In the genomic region with DNA sequence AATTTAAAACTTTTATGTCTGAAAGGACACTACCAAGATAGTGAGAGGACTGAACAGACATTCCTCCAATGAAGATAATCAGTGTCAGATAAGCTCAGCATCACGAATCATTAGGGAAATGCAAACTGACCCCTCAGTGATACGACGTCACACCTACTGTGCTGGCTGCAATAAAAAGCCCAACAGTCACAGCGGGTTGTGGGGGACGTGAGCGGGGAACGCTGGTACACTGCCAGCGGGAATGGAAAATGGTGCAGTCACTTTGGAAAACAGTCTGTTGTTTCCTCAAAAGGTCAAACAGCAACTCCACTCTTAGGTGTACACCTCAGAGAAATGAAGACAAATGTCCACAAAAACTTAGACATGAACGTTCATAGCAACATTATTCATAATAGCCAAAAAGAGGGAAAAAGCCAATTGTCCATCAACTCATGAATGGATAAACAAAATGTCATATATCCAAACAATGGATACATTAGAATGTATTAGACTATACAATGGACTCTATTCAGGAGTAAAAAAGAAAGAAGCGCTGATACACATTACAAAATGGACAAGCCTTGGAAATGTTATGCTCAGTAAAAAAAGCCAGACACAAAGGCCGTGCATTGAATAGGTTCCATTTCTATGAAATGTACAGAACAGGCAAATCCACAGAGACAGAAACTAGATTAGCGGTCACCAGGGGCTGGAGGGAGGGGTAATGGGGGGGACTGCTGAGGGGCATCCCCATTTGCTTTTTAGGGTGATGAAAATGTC, we compare ENCODE assay signal across 25 cellular contexts. TPM values are rescaled to one million over a fixed set of nuclear protein-coding genes. Genes with fewer than 3 reads are reported as not detected.
DNase-seq lines count a peak whose midpoint lies in the region; ATAC-seq, FAIRE-seq and TF ChIP-seq lines count a peak whose summit lies in the region.
"Had no signal": no experiment of that assay in that cellular context is flagged by ENCODE, and none has a peak within 500 bp of the region (broad histone marks: within the 10 kb centered on the region; RNA-seq: fewer than 3 reads in every experiment).

No MANE protein-coding gene starts in this region.

- in situ Hi-C loops in HepG2 (cut with HindIII; ENCODE audit: extremely low pct_ligation_motif_present, low pct_unique_long_range_greater_than_20kb): no loop called here

- peaks cover 5% of the 10 kb centered on the region for H3K79me2 ChIP-seq in HepG2 (ENCODE audit: insufficient read depth, low read length)

- H3K4me1 Mint-ChIP-seq in brain (peaks cover 44% of the 10 kb centered on the region), naive B cell (peaks cover 19 to 48% (median 32%) of the 10 kb centered on the region in 3 donors)

- H2AFZ ChIP-seq in HepG2 (ENCODE audit: low read length): no peak overlapping the region
- H2AFZ ChIP-seq: GM23248 had no signal

- H3K27ac ChIP-seq in HepG2 (ENCODE audit: extremely low read length, insufficient read depth, low read length) (no peak overlapping the region), right lobe of liver (no peak overlapping the region), tibial nerve (peak overlapping the region; percentile 41 to 95 (median 84)), aorta (ENCODE audit: low read depth in 1 of 2, low read length in 2 of 2) (no peak overlapping the region)
- H3K27ac ChIP-seq: ascending aorta, GM23248, testis had no signal

- POLR2A ChIA-PET in HepG2 (lab: Yijun Ruan, JAX): interaction anchor here (1.0 to 1.4 kb wide), 2 partner anchors 18 to 28 kb away, joined by 3 to 5 read pairs; a partner anchor contains a TSS

- no peak for ATAC-seq in HepG2
- ATAC-seq in right lobe of liver: no peak
- no peak for ATAC-seq in naive B cell (ENCODE audit: low read depth in 2 of 2)
- no peak for ATAC-seq in aorta (ENCODE audit: low FRiP score)
- ATAC-seq: activated CD8-positive, alpha-beta memory T cell treated with anti-CD3 and anti-CD28 coated beads, Interleukin-2, amount 10 ng/mL, durations not matched to agents 7 days and 5 days; heart left ventricle had no signal

- BruUV-seq in HepG2 (replicated peaks; lab: Mats Ljungman, UMichigan): no TSS peak

- intact Hi-C loops in HepG2 (cut with micrococcal nuclease; ENCODE audit: unreplicated experiment) (loop anchor here (10.0 kb wide), 1 partner anchor 51 kb away; no protein-coding TSS in a partner anchor), right lobe of liver (cut with DNase I) (loop anchor here in 1 of 2 donors (10.0 kb wide), 1 partner anchor 51 kb away; no protein-coding TSS in a partner anchor), aorta (cut with DNase I) (loop anchor here in 1 of 2 donors (5.0 kb wide), 1 partner anchor 68 kb away; a partner anchor contains a TSS)

- no peak for TF ChIP-seq EP300 in HepG2 (IDR thresholded peaks at IDR 0.05; ENCODE audit: low read depth in 2 of 2, low read length in 2 of 2)
- no peak for TF ChIP-seq EP300 in HepG2 (CRISPR knock-in tag; IDR thresholded peaks at IDR 0.05; ENCODE audit: borderline replicate concordance)
- peak in 1 of 2 donors; percentile 57 for TF ChIP-seq EP300 in tibial nerve (IDR thresholded peaks at IDR 0.05)

- no peak for TF ChIP-seq RAD21 in HepG2 (CRISPR knock-in tag; IDR thresholded peaks at IDR 0.05)

- H3K27me3 ChIP-seq in HepG2 (ENCODE audit: control insufficient read depth in 1 of 2, insufficient read depth in 2 of 2, low read length in 2 of 2) (peaks cover 0 to 3% of the 10 kb centered on the region in 2 experiments; a peak in 1 of 5 replicates), right lobe of liver (no peaks in the 10 kb centered on the region), tibial nerve (no peaks in the 10 kb centered on the region), aorta (ENCODE audit: control insufficient read depth in 1 of 2, insufficient read depth in 2 of 2, low read length in 1 of 2) (no peaks in the 10 kb centered on the region)
- H3K27me3 ChIP-seq: ascending aorta, heart left ventricle, testis had no signal

- no peak for TF ChIP-seq CTCF in HepG2 (CRISPR knock-in tag; IDR thresholded peaks at IDR 0.05)
- TF ChIP-seq CTCF in right lobe of liver (IDR thresholded peaks at IDR 0.05): no peak
- TF ChIP-seq CTCF in brain (conservative IDR thresholded peaks at IDR 0.05): no peak
- TF ChIP-seq CTCF in tibial nerve (IDR thresholded peaks at IDR 0.05): no peak

- H3K4me1 ChIP-seq in HepG2 (ENCODE audit: insufficient read depth, low read length) (peaks cover 37% of the 10 kb centered on the region), right lobe of liver (peaks cover 0 to 29% (median 11%) of the 10 kb centered on the region in 4 donors), tibial nerve (peaks cover 0 to 63% (median 27%) of the 10 kb centered on the region in 4 donors), aorta (ENCODE audit: control insufficient read depth in 1 of 2, insufficient read depth in 2 of 2, low read length in 2 of 2) (no peaks in the 10 kb centered on the region)

- H3K9ac ChIP-seq in HepG2 (ENCODE audit: insufficient read depth, low read depth, low read length): no peak overlapping the region
- H3K9ac ChIP-seq: GM23248 had no signal

- no peaks in the 10 kb centered on the region for H3K27me3 Mint-ChIP-seq in brain
- H3K27me3 Mint-ChIP-seq in naive B cell: no peaks in the 10 kb centered on the region

- H3K9me3 ChIP-seq in HepG2 (ENCODE audit: low read length) (no peaks in the 10 kb centered on the region), right lobe of liver (no peaks in the 10 kb centered on the region), tibial nerve (no peaks in the 10 kb centered on the region), aorta (ENCODE audit: control insufficient read depth, low read length) (no peaks in the 10 kb centered on the region)
- H3K9me3 ChIP-seq: ascending aorta, heart left ventricle, spleen, testis had no signal

- H3K9me3 Mint-ChIP-seq in brain (no peaks in the 10 kb centered on the region), naive B cell (no peaks in the 10 kb centered on the region)

- H3K27ac Mint-ChIP-seq in brain (peak overlapping the region in 2 of 5 experiments; percentile 83 to 89), naive B cell (peak overlapping the region in 3 of 6 donors; percentile 65 to 99 (median 89))

- no peak overlapping the region for H3K4me2 ChIP-seq in HepG2 (ENCODE audit: low read depth, low read length)

- 70% methylated on average over 12 of the region's 12 CpGs for WGBS in HepG2 (ENCODE audit: low lambda C conversion rate)
- WGBS in right lobe of liver (ENCODE audit: insufficient coverage, low coverage, low lambda C conversion rate, missing lambda C conversion rate): 84% methylated on average over 10 of the region's 12 CpGs
- 43 to 47% methylated on average over 12 of the region's 12 CpGs for WGBS in tibial nerve, 2 donors
- 78 to 80% methylated on average over 12 of the region's 12 CpGs for WGBS in aorta, 2 donors

- FAIRE-seq in HepG2 (lab: Jason Lieb, UNC): no peak
- FAIRE-seq: endometrium had no signal

- H3K4me3 Mint-ChIP-seq in brain: peak overlapping the region in 4 of 5 experiments; percentile 58 to 88 (median 70)
- peak overlapping the region in 5 of 8 donors; percentile 29 to 80 (median 79) for H3K4me3 Mint-ChIP-seq in naive B cell

- H3K36me3 ChIP-seq in HepG2 (replicated peaks in 1 of 2; ENCODE audit: control insufficient read depth in 1 of 2, insufficient read depth in 2 of 2, low read length in 2 of 2): peaks cover 1 to 6% of the 10 kb centered on the region in 2 experiments; a peak in 4 of 5 replicates
- H3K36me3 ChIP-seq in right lobe of liver: peaks cover 0 to 11% (median 4%) of the 10 kb centered on the region in 4 donors
- peaks cover 0 to 11% (median 0%) of the 10 kb centered on the region in 3 donors for H3K36me3 ChIP-seq in tibial nerve
- H3K36me3 ChIP-seq in aorta (ENCODE audit: control insufficient read depth in 1 of 2, insufficient read depth in 2 of 2, low read length in 1 of 2): no peaks in the 10 kb centered on the region

- H3K36me3 Mint-ChIP-seq in brain (peaks cover 6% of the 10 kb centered on the region), naive B cell (no peaks in the 10 kb centered on the region)
- H3K36me3 Mint-ChIP-seq: activated CD8-positive, alpha-beta memory T cell treated with anti-CD3 and anti-CD28 coated beads, Interleukin-2, amount 10 ng/mL, durations not matched to agents 7 days and 5 days had no signal

- H4K20me1 ChIP-seq in HepG2 (ENCODE audit: insufficient read depth, low read length): no peaks in the 10 kb centered on the region

- no peak for TF ChIP-seq POLR2A in HepG2 (IDR thresholded peaks at IDR 0.05; ENCODE audit: insufficient read depth in 1 of 2, low read depth in 2 of 2, low read length in 2 of 2)
- no peak for TF ChIP-seq POLR2A in right lobe of liver (IDR thresholded peaks at IDR 0.05)
- TF ChIP-seq POLR2A in tibial nerve (IDR thresholded peaks at IDR 0.05): no peak

- H3K4me3 ChIP-seq in HepG2 (replicated peaks in 1 of 3; ENCODE audit: insufficient read depth in 1 of 3, low read depth in 2 of 3, low read length in 3 of 3) (no peak overlapping the region), right lobe of liver (no peak overlapping the region), tibial nerve (no peak overlapping the region), aorta (ENCODE audit: low read length in 2 of 2) (no peak overlapping the region)
- H3K4me3 ChIP-seq: ascending aorta, GM23248, heart left ventricle, lung, spleen, testis had no signal

- CTCF ChIA-PET in HepG2 (lab: Yijun Ruan, JAX; ENCODE audit: low intra/inter-chr PET ratio, low total read pairs): no interaction called here

- DNase-seq in HepG2 (ENCODE audit: low spot score): no peak
- DNase-seq in right lobe of liver: no peak
- no peak for DNase-seq in naive B cell
- DNase-seq in tibial nerve (ENCODE audit: low spot score in 2 of 2): no peak
- DNase-seq in mucosa of gallbladder (ENCODE audit: low spot score): no peak
- no peak for DNase-seq in aorta
- no peak for DNase-seq in stimulated activated CD4-positive, alpha-beta T cell treated with anti-CD3 and anti-CD28 coated beads, Interleukin-1b, Interleukin-23, amount 100 ng/mL, for 48 hours
- DNase-seq: activated CD8-positive, alpha-beta memory T cell treated with anti-CD3 and anti-CD28 coated beads, Interleukin-2, amount 10 ng/mL, durations not matched to agents 7 days and 5 days; activated effector memory CD4-positive, alpha-beta T cell treated with Interleukin-2 at 50 U/mL for 16 hours; EL; GM23248; heart left ventricle; Karpas-422; NCI-H1048; NCI-H2081 treated with DMSO at 0.1 percent for 48 hours; NCI-H510A; spleen; stimulated activated CD8-positive, alpha-beta memory T cell treated with anti-CD3 and anti-CD28 coated beads, Interleukin-4, amount 100 ng/mL, for 48 hours; testis had no signal

RNA-seq across cellular contexts. Expression of a gene that starts 2.4 kb away (rescaled TPM):
- total RNA-seq in HepG2 (2016; rRNA removed; fragmentation: Illumina TruSeq; extraction: Trizol) (195 and 233 TPM in 2 replicates), right lobe of liver (100 to 1,000 TPM; 293 to 780 (median 436) TPM), tibial nerve (100 to 1,000 TPM in 1 of 4 donors, 10 to 100 TPM in 3; 70.5 to 104 (median 76.4) TPM), mucosa of gallbladder (122 TPM), aorta (10 to 100 TPM; 34.3 to 48.9 TPM)
- 58.3 and 60.5 TPM in 2 replicates for total RNA-seq in HepG2 (2016; cell fraction: cytosol; rRNA removed; fragmentation: Illumina TruSeq; extraction: Trizol; ENCODE audit: low read depth)
- total RNA-seq in HepG2 (2016; cell fraction: insoluble cytoplasmic fraction; rRNA removed; fragmentation: Illumina TruSeq; extraction: Trizol): 200 and 225 TPM in 2 replicates
- total RNA-seq in HepG2 (2016; cell fraction: membrane; rRNA removed; fragmentation: Illumina TruSeq; extraction: Trizol): 81.4 and 88.8 TPM in 2 replicates
- 65.2 and 65.6 TPM in 2 replicates for total RNA-seq in HepG2 (2016; cell fraction: nucleus; rRNA removed; fragmentation: Illumina TruSeq; extraction: Trizol)
- polyA plus RNA-seq in HepG2 (2011; rRNA removed) (26.4 and 32.7 TPM in 2 replicates), brain (ENCODE audit: insufficient read depth, low read depth, low replicate concordance) (132 TPM), naive B cell (ENCODE audit: low read depth in 6 of 6) (100 to 1,000 TPM in 4 of 6 donors, 10 to 100 TPM in 2; 89.3 to 121 (median 110) TPM), aorta (10 to 100 TPM; 56.1 to 93.7 TPM)
- polyA plus RNA-seq in HepG2 (2011; cell fraction: cytosol; rRNA removed): 39.1 and 41.3 TPM in 2 replicates
- 37.3 and 39.0 TPM in 2 replicates for polyA plus RNA-seq in HepG2 (2011; cell fraction: nucleus; rRNA removed)
- polyA plus RNA-seq in HepG2 (2012): 79.9 and 84.4 TPM in 2 replicates
- 60.4 and 63.0 TPM in 2 replicates for polyA plus RNA-seq in HepG2 (2016; cell fraction: cytosol; fragmentation: Illumina TruSeq; extraction: Trizol; ENCODE audit: low read depth)
- polyA plus RNA-seq in HepG2 (2016; cell fraction: insoluble cytoplasmic fraction; fragmentation: Illumina TruSeq; extraction: Trizol; ENCODE audit: low read depth): 218 and 228 TPM in 2 replicates
- 63.2 and 68.6 TPM in 2 replicates for polyA plus RNA-seq in HepG2 (2016; cell fraction: membrane; fragmentation: Illumina TruSeq; extraction: Trizol; ENCODE audit: low read depth)
- polyA plus RNA-seq in HepG2 (2016; cell fraction: nucleus; fragmentation: Illumina TruSeq; extraction: Trizol; ENCODE audit: insufficient read depth, low read depth): 101 and 107 TPM in 2 replicates
- 32.0 and 52.6 TPM in 2 replicates for polyA minus RNA-seq in HepG2 (2011; rRNA and poly(A)+ RNA removed; ENCODE audit: low replicate concordance)
- 27.8 and 30.0 TPM in 2 replicates for polyA minus RNA-seq in HepG2 (2011; cell fraction: cytosol; rRNA and poly(A)+ RNA removed)
- 8.9 and 9.3 TPM in 2 replicates for polyA minus RNA-seq in HepG2 (2011; cell fraction: nucleus; rRNA and poly(A)+ RNA removed)

RNA-seq across cellular contexts. Expression of a gene that starts 3.5 kb away (rescaled TPM):
- total RNA-seq in HepG2 (2016; rRNA removed; fragmentation: Illumina TruSeq; extraction: Trizol) (0.49 and 0.52 TPM in 2 replicates), right lobe of liver (10 to 100 TPM in 4 of 6 experiments, 1 to 10 TPM in 2; 9.4 to 15.9 (median 11.9) TPM), tibial nerve (10 to 100 TPM; 15.3 to 26.7 (median 18.4) TPM), mucosa of gallbladder (9.4 TPM), aorta (1 to 10 TPM; 3.7 to 8.7 TPM)
- not detected in 2 replicates for total RNA-seq in HepG2 (2016; cell fraction: cytosol; rRNA removed; fragmentation: Illumina TruSeq; extraction: Trizol; ENCODE audit: low read depth)
- total RNA-seq in HepG2 (2016; cell fraction: insoluble cytoplasmic fraction; rRNA removed; fragmentation: Illumina TruSeq; extraction: Trizol): 0.49 and 0.54 TPM in 2 replicates
- total RNA-seq in HepG2 (2016; cell fraction: membrane; rRNA removed; fragmentation: Illumina TruSeq; extraction: Trizol): 0.12 TPM in 1 of 2 replicates, not detected in the other
- 0.41 and 0.78 TPM in 2 replicates for total RNA-seq in HepG2 (2016; cell fraction: nucleus; rRNA removed; fragmentation: Illumina TruSeq; extraction: Trizol)
- polyA plus RNA-seq in HepG2 (2011; rRNA removed) (0.77 and 1.1 TPM in 2 replicates), brain (ENCODE audit: insufficient read depth, low read depth, low replicate concordance) (7.9 TPM), naive B cell (ENCODE audit: low read depth in 6 of 6) (10 to 100 TPM; 45.3 to 63.2 (median 53.5) TPM), aorta (10 to 100 TPM in 1 of 2 donors, 1 to 10 TPM in 1; 2.1 to 11.3 TPM)
- 0.56 and 0.72 TPM in 2 replicates for polyA plus RNA-seq in HepG2 (2011; cell fraction: cytosol; rRNA removed)
- 3.9 and 4.7 TPM in 2 replicates for polyA plus RNA-seq in HepG2 (2011; cell fraction: nucleus; rRNA removed)
- 1.2 and 1.4 TPM in 2 replicates for polyA plus RNA-seq in HepG2 (2012)
- polyA plus RNA-seq in HepG2 (2016; cell fraction: cytosol; fragmentation: Illumina TruSeq; extraction: Trizol; ENCODE audit: low read depth): 0.16 TPM in 2 replicates
- polyA plus RNA-seq in HepG2 (2016; cell fraction: insoluble cytoplasmic fraction; fragmentation: Illumina TruSeq; extraction: Trizol; ENCODE audit: low read depth): 0.50 and 0.56 TPM in 2 replicates
- polyA plus RNA-seq in HepG2 (2016; cell fraction: membrane; fragmentation: Illumina TruSeq; extraction: Trizol; ENCODE audit: low read depth): 0.11 TPM in 1 of 2 replicates, not detected in the other
- 2.0 and 2.2 TPM in 2 replicates for polyA plus RNA-seq in HepG2 (2016; cell fraction: nucleus; fragmentation: Illumina TruSeq; extraction: Trizol; ENCODE audit: insufficient read depth, low read depth)
- polyA minus RNA-seq in HepG2 (2011; rRNA and poly(A)+ RNA removed; ENCODE audit: low replicate concordance): 1.7 TPM in 1 of 2 replicates, not detected in the other
- polyA minus RNA-seq in HepG2 (2011; cell fraction: cytosol; rRNA and poly(A)+ RNA removed): not detected in 2 replicates
- polyA minus RNA-seq in HepG2 (2011; cell fraction: nucleus; rRNA and poly(A)+ RNA removed): 0.99 and 1.2 TPM in 2 replicates

RNA-seq across cellular contexts. Expression of a gene that starts 17.7 kb away (rescaled TPM):
- 60.4 and 64.2 TPM in 2 replicates for total RNA-seq in HepG2 (2016; rRNA removed; fragmentation: Illumina TruSeq; extraction: Trizol)
- total RNA-seq in HepG2 (2016; cell fraction: cytosol; rRNA removed; fragmentation: Illumina TruSeq; extraction: Trizol; ENCODE audit: low read depth): 57.8 and 71.7 TPM in 2 replicates
- total RNA-seq in HepG2 (2016; cell fraction: insoluble cytoplasmic fraction; rRNA removed; fragmentation: Illumina TruSeq; extraction: Trizol): 67.9 and 76.3 TPM in 2 replicates
- 58.7 and 70.4 TPM in 2 replicates for total RNA-seq in HepG2 (2016; cell fraction: membrane; rRNA removed; fragmentation: Illumina TruSeq; extraction: Trizol)
- 36.8 and 40.4 TPM in 2 replicates for total RNA-seq in HepG2 (2016; cell fraction: nucleus; rRNA removed; fragmentation: Illumina TruSeq; extraction: Trizol)
- polyA plus RNA-seq in HepG2 (2011; rRNA removed): 27.5 and 29.3 TPM in 2 replicates
- 32.4 and 52.6 TPM in 2 replicates for polyA plus RNA-seq in HepG2 (2011; cell fraction: cytosol; rRNA removed)
- 38.8 and 43.2 TPM in 2 replicates for polyA plus RNA-seq in HepG2 (2011; cell fraction: nucleus; rRNA removed)
- 14.1 and 20.9 TPM in 2 replicates for polyA plus RNA-seq in HepG2 (2012)
- polyA plus RNA-seq in HepG2 (2016; cell fraction: cytosol; fragmentation: Illumina TruSeq; extraction: Trizol; ENCODE audit: low read depth): 45.1 and 62.7 TPM in 2 replicates
- polyA plus RNA-seq in HepG2 (2016; cell fraction: insoluble cytoplasmic fraction; fragmentation: Illumina TruSeq; extraction: Trizol; ENCODE audit: low read depth): 61.9 and 62.9 TPM in 2 replicates
- 48.7 and 50.0 TPM in 2 replicates for polyA plus RNA-seq in HepG2 (2016; cell fraction: membrane; fragmentation: Illumina TruSeq; extraction: Trizol; ENCODE audit: low read depth)
- polyA plus RNA-seq in HepG2 (2016; cell fraction: nucleus; fragmentation: Illumina TruSeq; extraction: Trizol; ENCODE audit: insufficient read depth, low read depth): 39.1 and 50.6 TPM in 2 replicates
- polyA minus RNA-seq in HepG2 (2011; rRNA and poly(A)+ RNA removed; ENCODE audit: low replicate concordance): 5.1 and 15.7 TPM in 2 replicates
- polyA minus RNA-seq in HepG2 (2011; cell fraction: cytosol; rRNA and poly(A)+ RNA removed): 4.8 and 6.5 TPM in 2 replicates
- polyA minus RNA-seq in HepG2 (2011; cell fraction: nucleus; rRNA and poly(A)+ RNA removed): 34.6 and 37.3 TPM in 2 replicates
- total RNA-seq in right lobe of liver: 100 to 1,000 TPM in 4 of 6 experiments, 10 to 100 TPM in 2; 76.1 to 158 (median 124) TPM
- polyA plus RNA-seq in brain (ENCODE audit: insufficient read depth, low read depth, low replicate concordance): 3.5 TPM
- 10 to 100 TPM; 31.3 to 46.5 (median 42.0) TPM for polyA plus RNA-seq in naive B cell (ENCODE audit: low read depth in 6 of 6)
- total RNA-seq in tibial nerve: 10 to 100 TPM; 44.1 to 59.4 (median 49.3) TPM
- total RNA-seq in mucosa of gallbladder: 13.0 TPM
- 10 to 100 TPM; 15.2 to 23.6 TPM for total RNA-seq in aorta
- polyA plus RNA-seq in aorta: 10 to 100 TPM; 26.3 to 54.8 TPM

RNA-seq across cellular contexts. Expression of a gene that starts 18.4 kb away (rescaled TPM):
- total RNA-seq in HepG2 (2016; rRNA removed; fragmentation: Illumina TruSeq; extraction: Trizol): 29.9 and 42.0 TPM in 2 replicates
- total RNA-seq in HepG2 (2016; cell fraction: cytosol; rRNA removed; fragmentation: Illumina TruSeq; extraction: Trizol; ENCODE audit: low read depth): 13.1 and 13.6 TPM in 2 replicates
- total RNA-seq in HepG2 (2016; cell fraction: insoluble cytoplasmic fraction; rRNA removed; fragmentation: Illumina TruSeq; extraction: Trizol): 29.5 and 43.2 TPM in 2 replicates
- total RNA-seq in HepG2 (2016; cell fraction: membrane; rRNA removed; fragmentation: Illumina TruSeq; extraction: Trizol): 15.1 and 15.4 TPM in 2 replicates
- 38.2 and 45.9 TPM in 2 replicates for total RNA-seq in HepG2 (2016; cell fraction: nucleus; rRNA removed; fragmentation: Illumina TruSeq; extraction: Trizol)
- 103 and 108 TPM in 2 replicates for polyA plus RNA-seq in HepG2 (2011; rRNA removed)
- 54.2 and 75.0 TPM in 2 replicates for polyA plus RNA-seq in HepG2 (2011; cell fraction: cytosol; rRNA removed)
- 687 and 805 TPM in 2 replicates for polyA plus RNA-seq in HepG2 (2011; cell fraction: nucleus; rRNA removed)
- polyA plus RNA-seq in HepG2 (2012): 46.2 and 51.2 TPM in 2 replicates
- polyA plus RNA-seq in HepG2 (2016; cell fraction: cytosol; fragmentation: Illumina TruSeq; extraction: Trizol; ENCODE audit: low read depth): 10.8 and 11.1 TPM in 2 replicates
- polyA plus RNA-seq in HepG2 (2016; cell fraction: insoluble cytoplasmic fraction; fragmentation: Illumina TruSeq; extraction: Trizol; ENCODE audit: low read depth): 40.2 and 42.5 TPM in 2 replicates
- 12.8 and 14.3 TPM in 2 replicates for polyA plus RNA-seq in HepG2 (2016; cell fraction: membrane; fragmentation: Illumina TruSeq; extraction: Trizol; ENCODE audit: low read depth)
- polyA plus RNA-seq in HepG2 (2016; cell fraction: nucleus; fragmentation: Illumina TruSeq; extraction: Trizol; ENCODE audit: insufficient read depth, low read depth): 225 and 242 TPM in 2 replicates
- polyA minus RNA-seq in HepG2 (2011; rRNA and poly(A)+ RNA removed; ENCODE audit: low replicate concordance): 80.2 and 80.5 TPM in 2 replicates
- 17.3 and 18.7 TPM in 2 replicates for polyA minus RNA-seq in HepG2 (2011; cell fraction: cytosol; rRNA and poly(A)+ RNA removed)
- polyA minus RNA-seq in HepG2 (2011; cell fraction: nucleus; rRNA and poly(A)+ RNA removed): 62.7 and 86.9 TPM in 2 replicates
- 10 to 100 TPM; 25.1 to 45.7 (median 34.5) TPM for total RNA-seq in right lobe of liver
- 31.3 TPM for polyA plus RNA-seq in brain (ENCODE audit: insufficient read depth, low read depth, low replicate concordance)
- 10 to 100 TPM; 41.1 to 82.6 (median 47.3) TPM for polyA plus RNA-seq in naive B cell (ENCODE audit: low read depth in 6 of 6)
- total RNA-seq in tibial nerve: 10 to 100 TPM; 28.7 to 65.7 (median 34.7) TPM
- total RNA-seq in mucosa of gallbladder: 50.6 TPM
- total RNA-seq in aorta: 10 to 100 TPM; 25.9 to 39.3 TPM
- polyA plus RNA-seq in aorta: 10 to 100 TPM; 13.1 to 36.1 TPM

RNA-seq across cellular contexts. Expression of a gene that starts 28.4 kb away (rescaled TPM):
- total RNA-seq in HepG2 (2016; rRNA removed; fragmentation: Illumina TruSeq; extraction: Trizol): 22.4 and 48.2 TPM in 2 replicates
- total RNA-seq in HepG2 (2016; cell fraction: cytosol; rRNA removed; fragmentation: Illumina TruSeq; extraction: Trizol; ENCODE audit: low read depth): 14.5 and 19.5 TPM in 2 replicates
- total RNA-seq in HepG2 (2016; cell fraction: insoluble cytoplasmic fraction; rRNA removed; fragmentation: Illumina TruSeq; extraction: Trizol): 19.1 and 44.0 TPM in 2 replicates
- total RNA-seq in HepG2 (2016; cell fraction: membrane; rRNA removed; fragmentation: Illumina TruSeq; extraction: Trizol): 12.8 and 15.9 TPM in 2 replicates
- 39.5 and 48.3 TPM in 2 replicates for total RNA-seq in HepG2 (2016; cell fraction: nucleus; rRNA removed; fragmentation: Illumina TruSeq; extraction: Trizol)
- 20.8 and 26.7 TPM in 2 replicates for polyA plus RNA-seq in HepG2 (2011; rRNA removed)
- polyA plus RNA-seq in HepG2 (2011; cell fraction: cytosol; rRNA removed): 32.8 and 46.2 TPM in 2 replicates
- 13.6 and 16.7 TPM in 2 replicates for polyA plus RNA-seq in HepG2 (2011; cell fraction: nucleus; rRNA removed)
- polyA plus RNA-seq in HepG2 (2012): 18.3 and 22.2 TPM in 2 replicates
- 25.2 and 25.3 TPM in 2 replicates for polyA plus RNA-seq in HepG2 (2016; cell fraction: cytosol; fragmentation: Illumina TruSeq; extraction: Trizol; ENCODE audit: low read depth)
- polyA plus RNA-seq in HepG2 (2016; cell fraction: insoluble cytoplasmic fraction; fragmentation: Illumina TruSeq; extraction: Trizol; ENCODE audit: low read depth): 31.2 and 35.2 TPM in 2 replicates
- 21.3 and 23.0 TPM in 2 replicates for polyA plus RNA-seq in HepG2 (2016; cell fraction: membrane; fragmentation: Illumina TruSeq; extraction: Trizol; ENCODE audit: low read depth)
- 99.8 and 108 TPM in 2 replicates for polyA plus RNA-seq in HepG2 (2016; cell fraction: nucleus; fragmentation: Illumina TruSeq; extraction: Trizol; ENCODE audit: insufficient read depth, low read depth)
- polyA minus RNA-seq in HepG2 (2011; rRNA and poly(A)+ RNA removed; ENCODE audit: low replicate concordance): 11.2 TPM in 1 of 2 replicates, not detected in the other
- 7.7 and 10.1 TPM in 2 replicates for polyA minus RNA-seq in HepG2 (2011; cell fraction: cytosol; rRNA and poly(A)+ RNA removed)
- 2.6 and 4.7 TPM in 2 replicates for polyA minus RNA-seq in HepG2 (2011; cell fraction: nucleus; rRNA and poly(A)+ RNA removed)
- total RNA-seq in right lobe of liver: 100 to 1,000 TPM; 177 to 522 (median 298) TPM
- not detected for polyA plus RNA-seq in brain (ENCODE audit: insufficient read depth, low read depth, low replicate concordance)
- polyA plus RNA-seq in naive B cell (ENCODE audit: low read depth in 6 of 6): not detected
- 10 to 100 TPM in 3 of 4 donors, 1 to 10 TPM in 1; 9.8 to 29.4 (median 16.6) TPM for total RNA-seq in tibial nerve
- total RNA-seq in mucosa of gallbladder: 4.8 TPM
- not detected for total RNA-seq in aorta
- 10 to 100 TPM in 1 of 2 donors, under 1 TPM in 1; 0.49 to 51.6 TPM for polyA plus RNA-seq in aorta
- total RNA-seq: activated CD8-positive, alpha-beta memory T cell treated with anti-CD3 and anti-CD28 coated beads, Interleukin-2, amount 10 ng/mL, durations not matched to agents 7 days and 5 days; ascending aorta; GM23248; heart left ventricle; HT1080; renal cortical epithelial cell; spleen had no signal
- polyA plus RNA-seq: GM23248, heart left ventricle, lung, spleen had no signal

Comparison
In these comparisons a context has a peak if more than half of its experiments do, and no peak if none do; other contexts are left out.
1. H3K27ac ChIP-seq: peak in tibial nerve (4 of 4); none in HepG2 (single experiment), right lobe of liver (0 of 3) and aorta (0 of 2).